ENCODE assay signal across 16 cellular contexts in genomic region chr22:18136563-18137320, GRCh38. TPM values are rescaled to one million over a fixed set of nuclear protein-coding genes. Genes with fewer than 3 reads are reported as not detected.
"Had no signal": no experiment of that assay in that cellular context is flagged by ENCODE, and none has a peak within 500 bp of the region (broad histone marks: within the 10 kb centered on the region; RNA-seq: fewer than 3 reads in every experiment).

No MANE protein-coding gene starts in this region.

- DNase-seq: activated CD4-positive, CD25-positive, alpha-beta regulatory T cell treated with anti-CD3 and anti-CD28 coated beads, Interleukin-2, amount 50 U/mL, for 72 hours; activated naive CD4-positive, alpha-beta T cell; activated naive CD8-positive, alpha-beta T cell treated with anti-CD3 and anti-CD28 coated beads, Interleukin-2, amount 10 ng/mL, durations not matched to agents 7 days and 5 days; dorsolateral prefrontal cortex; endodermal cell; heart right ventricle; naive thymus-derived CD8-positive, alpha-beta T cell; right cardiac atrium; small intestine; stimulated activated naive CD8-positive, alpha-beta T cell treated with anti-CD3 and anti-CD28 coated beads, Interleukin-15, amount 100 ng/mL, for 72 hours; T1000; upper lobe of left lung had no signal

- FAIRE-seq: islet of Langerhans, small intestine had no signal

- ATAC-seq: gastroesophageal sphincter; naive thymus-derived CD8-positive, alpha-beta T cell; stimulated activated naive CD8-positive, alpha-beta T cell treated with anti-CD3 and anti-CD28 coated beads, Interleukin-15, amount 100 ng/mL, for 72 hours had no signal

- H3K9me3 ChIP-seq: gastroesophageal sphincter, heart right ventricle, neutrophil had no signal

- H3K4me1 ChIP-seq: gastroesophageal sphincter, upper lobe of left lung had no signal

- H3K4me3 ChIP-seq: dorsolateral prefrontal cortex, gastroesophageal sphincter, heart right ventricle, upper lobe of left lung had no signal

- H3K27me3 ChIP-seq: dorsolateral prefrontal cortex, gastroesophageal sphincter, heart right ventricle, neutrophil, upper lobe of left lung had no signal

- H3K36me3 ChIP-seq: neutrophil, upper lobe of left lung had no signal

- H3K27ac ChIP-seq: dorsolateral prefrontal cortex, gastroesophageal sphincter, heart right ventricle, neutrophil, upper lobe of left lung had no signal

RNA-seq across cellular contexts. Expression of gene TUBA8, which starts 26.1 kb away (rescaled TPM):
- total RNA-seq: epithelial cell of proximal tubule had no signal
